1 cellular context compared by ENCODE assay signal in the genomic region with DNA sequence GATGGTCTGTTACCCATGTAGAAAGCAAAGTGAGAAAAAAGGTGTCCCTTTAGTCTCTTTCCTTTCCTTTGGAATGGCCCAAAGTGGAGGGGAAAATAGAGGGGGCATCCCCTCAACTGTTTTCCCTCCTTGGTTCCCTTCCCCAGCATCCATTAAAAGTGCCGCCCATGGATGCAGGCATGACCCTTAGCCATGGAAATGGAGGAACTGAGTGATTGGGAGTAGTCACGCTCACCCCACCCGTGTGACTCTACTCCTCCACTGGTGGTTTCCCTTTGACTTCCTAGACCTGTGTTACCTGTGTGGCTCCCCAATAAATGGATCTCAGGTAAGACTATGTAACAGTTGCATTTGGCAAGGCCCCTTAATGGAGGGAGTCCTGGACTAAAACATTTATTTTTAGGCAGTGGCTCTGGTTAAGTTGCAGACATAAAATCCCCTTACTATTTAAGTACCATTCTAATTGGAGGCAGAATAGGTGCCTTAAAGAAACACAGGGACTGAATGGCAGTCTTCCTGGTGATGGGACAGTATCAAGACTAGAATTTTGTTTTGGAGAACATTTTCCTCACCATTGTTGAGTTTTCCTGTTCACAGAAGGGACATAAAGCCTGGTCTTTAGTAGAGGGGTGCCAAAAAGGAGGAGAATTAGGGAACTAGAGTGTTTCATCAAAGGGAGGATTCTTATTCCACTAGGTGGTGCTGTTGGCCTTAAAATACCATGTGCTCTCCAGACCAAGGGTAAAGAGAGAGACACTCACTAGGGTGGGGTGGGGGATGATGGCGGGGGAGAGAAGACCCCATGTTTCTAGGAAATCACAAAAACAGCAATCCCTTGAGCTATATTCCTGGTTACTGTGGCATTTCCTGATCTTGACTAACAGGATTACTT.
A peak's percentile ranks its signal among the peaks of the same experiment; 100 is the strongest.
TF ChIP-seq lines count a peak whose summit lies in the region.

No MANE protein-coding gene starts in this region.

TF ChIP-seq in GM12878, 131 proteins besides CTCF, POLR2A, EP300 and RAD21 (continued from another document):
- TF ChIP-seq, protein P1, sequence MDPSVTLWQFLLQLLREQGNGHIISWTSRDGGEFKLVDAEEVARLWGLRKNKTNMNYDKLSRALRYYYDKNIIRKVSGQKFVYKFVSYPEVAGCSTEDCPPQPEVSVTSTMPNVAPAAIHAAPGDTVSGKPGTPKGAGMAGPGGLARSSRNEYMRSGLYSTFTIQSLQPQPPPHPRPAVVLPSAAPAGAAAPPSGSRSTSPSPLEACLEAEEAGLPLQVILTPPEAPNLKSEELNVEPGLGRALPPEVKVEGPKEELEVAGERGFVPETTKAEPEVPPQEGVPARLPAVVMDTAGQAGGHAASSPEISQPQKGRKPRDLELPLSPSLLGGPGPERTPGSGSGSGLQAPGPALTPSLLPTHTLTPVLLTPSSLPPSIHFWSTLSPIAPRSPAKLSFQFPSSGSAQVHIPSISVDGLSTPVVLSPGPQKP (IDR thresholded peaks at IDR 0.05; ENCODE audit: low read depth, low read length): no peak
- TF ChIP-seq, protein P2, sequence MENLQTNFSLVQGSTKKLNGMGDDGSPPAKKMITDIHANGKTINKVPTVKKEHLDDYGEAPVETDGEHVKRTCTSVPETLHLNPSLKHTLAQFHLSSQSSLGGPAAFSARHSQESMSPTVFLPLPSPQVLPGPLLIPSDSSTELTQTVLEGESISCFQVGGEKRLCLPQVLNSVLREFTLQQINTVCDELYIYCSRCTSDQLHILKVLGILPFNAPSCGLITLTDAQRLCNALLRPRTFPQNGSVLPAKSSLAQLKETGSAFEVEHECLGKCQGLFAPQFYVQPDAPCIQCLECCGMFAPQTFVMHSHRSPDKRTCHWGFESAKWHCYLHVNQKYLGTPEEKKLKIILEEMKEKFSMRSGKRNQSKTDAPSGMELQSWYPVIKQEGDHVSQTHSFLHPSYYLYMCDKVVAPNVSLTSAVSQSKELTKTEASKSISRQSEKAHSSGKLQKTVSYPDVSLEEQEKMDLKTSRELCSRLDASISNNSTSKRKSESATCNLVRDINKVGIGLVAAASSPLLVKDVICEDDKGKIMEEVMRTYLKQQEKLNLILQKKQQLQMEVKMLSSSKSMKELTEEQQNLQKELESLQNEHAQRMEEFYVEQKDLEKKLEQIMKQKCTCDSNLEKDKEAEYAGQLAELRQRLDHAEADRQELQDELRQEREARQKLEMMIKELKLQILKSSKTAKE (IDR thresholded peaks at IDR 0.05; ENCODE audit: low read depth, poor library complexity, severe bottlenecking): no peak
- TF ChIP-seq, protein P3, sequence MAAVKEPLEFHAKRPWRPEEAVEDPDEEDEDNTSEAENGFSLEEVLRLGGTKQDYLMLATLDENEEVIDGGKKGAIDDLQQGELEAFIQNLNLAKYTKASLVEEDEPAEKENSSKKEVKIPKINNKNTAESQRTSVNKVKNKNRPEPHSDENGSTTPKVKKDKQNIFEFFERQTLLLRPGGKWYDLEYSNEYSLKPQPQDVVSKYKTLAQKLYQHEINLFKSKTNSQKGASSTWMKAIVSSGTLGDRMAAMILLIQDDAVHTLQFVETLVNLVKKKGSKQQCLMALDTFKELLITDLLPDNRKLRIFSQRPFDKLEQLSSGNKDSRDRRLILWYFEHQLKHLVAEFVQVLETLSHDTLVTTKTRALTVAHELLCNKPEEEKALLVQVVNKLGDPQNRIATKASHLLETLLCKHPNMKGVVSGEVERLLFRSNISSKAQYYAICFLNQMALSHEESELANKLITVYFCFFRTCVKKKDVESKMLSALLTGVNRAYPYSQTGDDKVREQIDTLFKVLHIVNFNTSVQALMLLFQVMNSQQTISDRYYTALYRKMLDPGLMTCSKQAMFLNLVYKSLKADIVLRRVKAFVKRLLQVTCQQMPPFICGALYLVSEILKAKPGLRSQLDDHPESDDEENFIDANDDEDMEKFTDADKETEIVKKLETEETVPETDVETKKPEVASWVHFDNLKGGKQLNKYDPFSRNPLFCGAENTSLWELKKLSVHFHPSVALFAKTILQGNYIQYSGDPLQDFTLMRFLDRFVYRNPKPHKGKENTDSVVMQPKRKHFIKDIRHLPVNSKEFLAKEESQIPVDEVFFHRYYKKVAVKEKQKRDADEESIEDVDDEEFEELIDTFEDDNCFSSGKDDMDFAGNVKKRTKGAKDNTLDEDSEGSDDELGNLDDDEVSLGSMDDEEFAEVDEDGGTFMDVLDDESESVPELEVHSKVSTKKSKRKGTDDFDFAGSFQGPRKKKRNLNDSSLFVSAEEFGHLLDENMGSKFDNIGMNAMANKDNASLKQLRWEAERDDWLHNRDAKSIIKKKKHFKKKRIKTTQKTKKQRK (IDR thresholded peaks at IDR 0.05; ENCODE audit: low read depth, low read length): peak; percentile 48; the same call in 1 of the 2 replicates
- TF ChIP-seq YY1 (IDR thresholded peaks at IDR 0.05; ENCODE audit: low read depth, low read length): no peak
- no peak for TF ChIP-seq NR2F1 (conservative IDR thresholded peaks at IDR 0.05)
- TF ChIP-seq JUNB (IDR thresholded peaks at IDR 0.05): no peak
- TF ChIP-seq IKZF1 (conservative IDR thresholded peaks at IDR 0.05): no peak
- no peak for TF ChIP-seq TCF3 (IDR thresholded peaks at IDR 0.05; ENCODE audit: borderline replicate concordance, insufficient read depth, low read depth, low read length)
- TF ChIP-seq NR2C1 (IDR thresholded peaks at IDR 0.05): no peak
- TF ChIP-seq BMI1 (IDR thresholded peaks at IDR 0.05; ENCODE audit: borderline replicate concordance): no peak
- TF ChIP-seq KAT2A (conservative IDR thresholded peaks at IDR 0.05; ENCODE audit: control insufficient read depth, low read depth, low read length): no peak
- no peak for TF ChIP-seq NFIC (IDR thresholded peaks at IDR 0.05; ENCODE audit: low read depth, low read length)
- no peak for TF ChIP-seq SUPT20H (IDR thresholded peaks at IDR 0.05; ENCODE audit: borderline replicate concordance, control insufficient read depth, low read depth, low read length)
- no peak; the same call in 1 of the 2 replicates for TF ChIP-seq SMC3 (IDR thresholded peaks at IDR 0.05; ENCODE audit: borderline replicate concordance, low read length)
- TF ChIP-seq KLF5 (IDR thresholded peaks at IDR 0.05; ENCODE audit: partially characterized antibody): no peak
- TF ChIP-seq, protein P4, sequence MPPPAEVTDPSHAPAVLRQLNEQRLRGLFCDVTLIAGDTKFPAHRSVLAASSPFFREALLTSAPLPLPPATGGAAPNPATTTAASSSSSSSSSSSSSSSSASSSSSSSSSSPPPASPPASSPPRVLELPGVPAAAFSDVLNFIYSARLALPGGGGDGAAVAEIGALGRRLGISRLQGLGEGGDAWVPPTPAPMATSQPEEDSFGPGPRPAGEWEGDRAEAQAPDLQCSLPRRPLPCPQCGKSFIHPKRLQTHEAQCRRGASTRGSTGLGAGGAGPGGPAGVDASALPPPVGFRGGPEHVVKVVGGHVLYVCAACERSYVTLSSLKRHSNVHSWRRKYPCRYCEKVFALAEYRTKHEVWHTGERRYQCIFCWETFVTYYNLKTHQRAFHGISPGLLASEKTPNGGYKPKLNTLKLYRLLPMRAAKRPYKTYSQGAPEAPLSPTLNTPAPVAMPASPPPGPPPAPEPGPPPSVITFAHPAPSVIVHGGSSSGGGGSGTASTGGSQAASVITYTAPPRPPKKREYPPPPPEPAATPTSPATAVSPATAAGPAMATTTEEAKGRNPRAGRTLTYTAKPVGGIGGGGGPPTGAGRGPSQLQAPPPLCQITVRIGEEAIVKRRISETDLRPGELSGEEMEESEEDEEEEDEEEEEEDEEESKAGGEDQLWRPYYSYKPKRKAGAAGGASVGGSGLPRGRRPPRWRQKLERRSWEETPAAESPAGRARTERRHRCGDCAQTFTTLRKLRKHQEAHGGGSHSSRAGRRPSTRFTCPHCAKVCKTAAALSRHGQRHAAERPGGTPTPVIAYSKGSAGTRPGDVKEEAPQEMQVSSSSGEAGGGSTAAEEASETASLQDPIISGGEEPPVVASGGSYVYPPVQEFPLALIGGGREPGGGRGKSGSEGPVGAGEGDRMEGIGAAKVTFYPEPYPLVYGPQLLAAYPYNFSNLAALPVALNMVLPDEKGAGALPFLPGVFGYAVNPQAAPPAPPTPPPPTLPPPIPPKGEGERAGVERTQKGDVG (CRISPR knock-in tag; IDR thresholded peaks at IDR 0.05): no peak
TF ChIP-seq in GM12878: peak in this region for 3.
